ENCODE assay signal across 1 cellular context in the genomic region with DNA sequence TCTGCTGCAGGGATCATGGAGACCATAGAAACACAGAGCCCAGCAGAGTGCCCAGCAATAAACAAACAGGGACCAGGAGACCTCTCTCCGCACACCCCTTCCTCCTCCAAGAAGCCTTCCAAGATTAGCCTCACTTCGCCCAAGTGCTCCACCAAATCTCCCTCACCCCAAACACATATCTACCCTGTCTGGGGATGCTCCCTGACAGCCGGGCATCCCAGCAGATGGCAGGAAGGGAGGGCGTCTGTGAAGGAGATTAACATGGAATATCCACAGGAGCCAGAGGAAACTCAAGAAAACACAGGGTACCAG.
TF ChIP-seq lines count a peak whose summit lies in the region.

No MANE protein-coding gene starts in this region.

TF ChIP-seq in IMR-90, 13 proteins besides CTCF, POLR2A, EP300 and RAD21 (continued from another document):
- TF ChIP-seq MAZ (IDR thresholded peaks at IDR 0.05; ENCODE audit: borderline replicate concordance, low read depth, low read length) (no peak), CHD1 (IDR thresholded peaks at IDR 0.05; ENCODE audit: low read depth, low read length) (no peak), RFX5 (IDR thresholded peaks at IDR 0.05; ENCODE audit: low read depth, low read length) (no peak), RCOR1 (IDR thresholded peaks at IDR 0.05; ENCODE audit: insufficient replicate concordance, low read length) (no peak), CEBPB (IDR thresholded peaks at IDR 0.05; ENCODE audit: low read depth, low read length) (no peak), SMC3 (IDR thresholded peaks at IDR 0.05; ENCODE audit: low read depth, low read length) (no peak), MAFK (IDR thresholded peaks at IDR 0.05; ENCODE audit: low read depth, low read length) (no peak)
- TF ChIP-seq, protein P1, sequence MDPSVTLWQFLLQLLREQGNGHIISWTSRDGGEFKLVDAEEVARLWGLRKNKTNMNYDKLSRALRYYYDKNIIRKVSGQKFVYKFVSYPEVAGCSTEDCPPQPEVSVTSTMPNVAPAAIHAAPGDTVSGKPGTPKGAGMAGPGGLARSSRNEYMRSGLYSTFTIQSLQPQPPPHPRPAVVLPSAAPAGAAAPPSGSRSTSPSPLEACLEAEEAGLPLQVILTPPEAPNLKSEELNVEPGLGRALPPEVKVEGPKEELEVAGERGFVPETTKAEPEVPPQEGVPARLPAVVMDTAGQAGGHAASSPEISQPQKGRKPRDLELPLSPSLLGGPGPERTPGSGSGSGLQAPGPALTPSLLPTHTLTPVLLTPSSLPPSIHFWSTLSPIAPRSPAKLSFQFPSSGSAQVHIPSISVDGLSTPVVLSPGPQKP (IDR thresholded peaks at IDR 0.05; ENCODE audit: borderline replicate concordance, low read depth, low read length), result no peak
- TF ChIP-seq, protein P2, sequence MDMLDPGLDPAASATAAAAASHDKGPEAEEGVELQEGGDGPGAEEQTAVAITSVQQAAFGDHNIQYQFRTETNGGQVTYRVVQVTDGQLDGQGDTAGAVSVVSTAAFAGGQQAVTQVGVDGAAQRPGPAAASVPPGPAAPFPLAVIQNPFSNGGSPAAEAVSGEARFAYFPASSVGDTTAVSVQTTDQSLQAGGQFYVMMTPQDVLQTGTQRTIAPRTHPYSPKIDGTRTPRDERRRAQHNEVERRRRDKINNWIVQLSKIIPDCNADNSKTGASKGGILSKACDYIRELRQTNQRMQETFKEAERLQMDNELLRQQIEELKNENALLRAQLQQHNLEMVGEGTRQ (IDR thresholded peaks at IDR 0.05; ENCODE audit: low read depth, low read length), result no peak
